8 cellular contexts compared by ENCODE assay signal in the genomic region with DNA sequence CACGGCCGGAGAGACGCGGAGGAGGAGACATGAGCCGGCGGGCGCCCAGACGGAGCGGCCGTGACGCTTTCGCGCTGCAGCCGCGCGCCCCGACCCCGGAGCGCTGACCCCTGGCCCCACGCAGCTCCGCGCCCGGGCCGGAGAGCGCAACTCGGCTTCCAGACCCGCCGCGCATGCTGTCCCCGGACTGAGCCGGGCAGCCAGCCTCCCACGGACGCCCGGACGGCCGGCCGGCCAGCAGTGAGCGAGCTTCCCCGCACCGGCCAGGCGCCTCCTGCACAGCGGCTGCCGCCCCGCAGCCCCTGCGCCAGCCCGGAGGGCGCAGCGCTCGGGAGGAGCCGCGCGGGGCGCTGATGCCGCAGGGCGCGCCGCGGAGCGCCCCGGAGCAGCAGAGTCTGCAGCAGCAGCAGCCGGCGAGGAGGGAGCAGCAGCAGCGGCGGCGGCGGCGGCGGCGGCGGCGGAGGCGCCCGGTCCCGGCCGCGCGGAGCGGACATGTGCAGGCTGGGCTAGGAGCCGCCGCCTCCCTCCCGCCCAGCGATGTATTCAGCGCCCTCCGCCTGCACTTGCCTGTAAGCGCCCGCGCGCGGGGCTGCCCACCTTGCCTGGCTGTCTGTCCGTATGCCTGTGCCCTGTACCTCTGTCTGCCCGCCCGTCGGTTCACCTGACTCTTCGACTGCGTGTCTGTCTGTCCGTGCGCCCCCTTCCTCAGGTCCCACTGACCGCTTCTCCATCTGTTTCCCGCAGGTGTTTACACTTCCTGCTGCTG. TPM values are rescaled to one million over a fixed set of nuclear protein-coding genes. Genes with fewer than 3 reads are reported as not detected.
DNase-seq lines count a peak whose midpoint lies in the region; ATAC-seq and TF ChIP-seq lines count a peak whose summit lies in the region.

No MANE protein-coding gene starts in this region.

- H3K4me1 Mint-ChIP-seq in activated CD4-positive, alpha-beta T cell treated with anti-CD3 and anti-CD28 coated beads for 36 hours = peaks cover 12% of the 10 kb centered on the region
- H3K4me1 Mint-ChIP-seq in T-helper 1 cell treated with Interleukin-12 subunit alpha and Interleukin-12 subunit beta and Interleukin-4 antibody, amounts not matched to agents 30 μg/mL and 1 μg/mL, for 36 hours (ENCODE audit: low read depth) = peaks cover 7% of the 10 kb centered on the region
- H3K4me1 Mint-ChIP-seq in endodermal cell = peaks cover 9% of the 10 kb centered on the region

- CTCF ChIA-PET in activated CD4-positive, alpha-beta T cell treated with anti-CD3 and anti-CD28 coated beads for 36 hours (lab: Charles Lee) = interaction anchor here (0.6 to 2.0 kb wide), 12 partner anchors 15 to 769 kb away, joined by 3 to 9 read pairs (median 4); a partner anchor contains a TSS

- H3K9me3 Mint-ChIP-seq in activated CD4-positive, alpha-beta T cell treated with anti-CD3 and anti-CD28 coated beads for 36 hours (ENCODE audit: low read depth) = no peaks in the 10 kb centered on the region
- no peaks in the 10 kb centered on the region for H3K9me3 Mint-ChIP-seq in T-helper 1 cell treated with Interleukin-12 subunit alpha and Interleukin-12 subunit beta and Interleukin-4 antibody, amounts not matched to agents 30 μg/mL and 1 μg/mL, for 36 hours
- H3K9me3 Mint-ChIP-seq in endodermal cell = no peaks in the 10 kb centered on the region

- H3K27me3 Mint-ChIP-seq in activated CD4-positive, alpha-beta T cell treated with anti-CD3 and anti-CD28 coated beads for 36 hours = peaks cover 23% of the 10 kb centered on the region
- H3K27me3 Mint-ChIP-seq in T-helper 1 cell treated with Interleukin-12 subunit alpha and Interleukin-12 subunit beta and Interleukin-4 antibody, amounts not matched to agents 30 μg/mL and 1 μg/mL, for 36 hours (ENCODE audit: low read depth) = peaks cover 35% of the 10 kb centered on the region
- H3K27me3 Mint-ChIP-seq in endodermal cell (ENCODE audit: insufficient read depth) = peaks cover 37% of the 10 kb centered on the region

- peak overlapping the region; percentile 55 for H3K4me3 ChIP-seq in endodermal cell (ENCODE audit: low read length)
- no peak overlapping the region for H3K4me3 ChIP-seq in mucosa of descending colon
- peak overlapping the region in 3 of 4 donors; percentile 46 to 52 (median 52) for H3K4me3 ChIP-seq in upper lobe of left lung

- no peak for TF ChIP-seq POLR2A in upper lobe of left lung (IDR thresholded peaks at IDR 0.05)

- H3K9ac ChIP-seq in endodermal cell (ENCODE audit: extremely low read depth, low read length, poor library complexity, severe bottlenecking) = no peak overlapping the region

- H3K27ac Mint-ChIP-seq in activated CD4-positive, alpha-beta T cell treated with anti-CD3 and anti-CD28 coated beads for 36 hours = no peak overlapping the region
- no peak overlapping the region for H3K27ac Mint-ChIP-seq in T-helper 1 cell treated with Interleukin-12 subunit alpha and Interleukin-12 subunit beta and Interleukin-4 antibody, amounts not matched to agents 30 μg/mL and 1 μg/mL, for 36 hours
- H3K27ac Mint-ChIP-seq in endodermal cell = no peak overlapping the region

- DNase-seq in activated CD4-positive, alpha-beta T cell treated with anti-CD3 and anti-CD28 coated beads for 36 hours = peak; percentile 62
- DNase-seq in activated CD4-positive, alpha-beta T cell treated with anti-CD3 and anti-CD28 coated beads for 1 hour = no peak
- DNase-seq in endodermal cell = peak; percentile 83
- no peak for DNase-seq in mucosa of descending colon
- DNase-seq in upper lobe of left lung = peak in 1 of 2 donors; percentile 91
- no peak for DNase-seq in COLO829 (ENCODE audit: low spot score)

- intact Hi-C loops in activated CD4-positive, alpha-beta T cell treated with anti-CD3 and anti-CD28 coated beads for 36 hours (cut with DNase I, micrococcal nuclease) = loop anchor here (1.0 to 10.0 kb wide), 4 partner anchors 187 to 865 kb away; a partner anchor contains a TSS
- intact Hi-C loops in mucosa of descending colon (cut with DNase I, micrococcal nuclease) = loop anchor here (5.0 to 10.0 kb wide), 3 partner anchors 475 to 625 kb away; no protein-coding TSS in a partner anchor

- H3K4me1 ChIP-seq in endodermal cell (ENCODE audit: control insufficient read depth, insufficient read depth, low read length) (no peaks in the 10 kb centered on the region), mucosa of descending colon (ENCODE audit: low read depth) (peaks cover 23% of the 10 kb centered on the region), upper lobe of left lung (peaks cover 28 to 33% (median 29%) of the 10 kb centered on the region in 4 donors)

- H3K4me3 Mint-ChIP-seq in activated CD4-positive, alpha-beta T cell treated with anti-CD3 and anti-CD28 coated beads for 36 hours = peak overlapping the region; percentile 47
- H3K4me3 Mint-ChIP-seq in T-helper 1 cell treated with Interleukin-12 subunit alpha and Interleukin-12 subunit beta and Interleukin-4 antibody, amounts not matched to agents 30 μg/mL and 1 μg/mL, for 36 hours = peak overlapping the region; percentile 71
- H3K4me3 Mint-ChIP-seq in endodermal cell = peak overlapping the region; percentile 59

- H3K27me3 ChIP-seq in endodermal cell (ENCODE audit: control insufficient read depth, insufficient read depth, low read length, poor library complexity, severe bottlenecking) (peaks cover 39% of the 10 kb centered on the region), upper lobe of left lung (peaks cover 0 to 14% (median 0%) of the 10 kb centered on the region in 4 donors)

- H3K27ac ChIP-seq in endodermal cell (ENCODE audit: low read depth, low read length) = no peak overlapping the region
- H3K27ac ChIP-seq in upper lobe of left lung = no peak overlapping the region

- TF ChIP-seq CTCF in endodermal cell (conservative IDR thresholded peaks at IDR 0.05) = no peak
- no peak for TF ChIP-seq CTCF in mucosa of descending colon (IDR thresholded peaks at IDR 0.05)
- peak in 3 of 6 experiments; percentile 6 to 45 (median 12) for TF ChIP-seq CTCF in upper lobe of left lung (IDR thresholded peaks at IDR 0.05)

- no peaks in the 10 kb centered on the region for H3K36me3 Mint-ChIP-seq in activated CD4-positive, alpha-beta T cell treated with anti-CD3 and anti-CD28 coated beads for 36 hours (ENCODE audit: low read depth)
- H3K36me3 Mint-ChIP-seq in T-helper 1 cell treated with Interleukin-12 subunit alpha and Interleukin-12 subunit beta and Interleukin-4 antibody, amounts not matched to agents 30 μg/mL and 1 μg/mL, for 36 hours (ENCODE audit: low read depth) = no peaks in the 10 kb centered on the region
- no peaks in the 10 kb centered on the region for H3K36me3 Mint-ChIP-seq in endodermal cell (ENCODE audit: low read depth)

- H3K9me3 ChIP-seq in endodermal cell (ENCODE audit: control insufficient read depth, low read length) (no peaks in the 10 kb centered on the region), mucosa of descending colon (no peaks in the 10 kb centered on the region), upper lobe of left lung (no peaks in the 10 kb centered on the region)

- H3K36me3 ChIP-seq in endodermal cell (ENCODE audit: control insufficient read depth, insufficient read depth, low read length) = no peaks in the 10 kb centered on the region
- H3K36me3 ChIP-seq in mucosa of descending colon (ENCODE audit: low read depth) = no peaks in the 10 kb centered on the region
- no peaks in the 10 kb centered on the region for H3K36me3 ChIP-seq in upper lobe of left lung

- no peak for TF ChIP-seq EP300 in upper lobe of left lung (IDR thresholded peaks at IDR 0.05)

- peak; percentile 66 for ATAC-seq in activated CD4-positive, alpha-beta T cell treated with anti-CD3 and anti-CD28 coated beads for 36 hours
- ATAC-seq in HG03103 (IDR thresholded peaks at IDR 0.05; ENCODE audit: low read depth, unreplicated experiment) (peak; percentile 36), mucosa of descending colon (peak; percentile 53), upper lobe of left lung (ENCODE audit: low FRiP score in 2 of 2) (peak in 1 of 2 donors; percentile 34)

- POLR2A ChIA-PET in activated CD4-positive, alpha-beta T cell treated with anti-CD3 and anti-CD28 coated beads for 36 hours (lab: Charles Lee) = interaction anchor here (0.8 kb wide), 1 partner anchor 587 kb away, joined by 3 read pairs; a partner anchor contains a TSS

- WGBS in endodermal cell (ENCODE audit: insufficient coverage in 1 of 2, insufficient read length in 1 of 2), 2 experiments = 0 to 1% methylated on average over 20 to 99 of the region's 99 CpGs
- 0 to 1% methylated on average over 19 to 33 of the region's 99 CpGs for WGBS in upper lobe of left lung, 2 donors

RNA-seq across cellular contexts. Expression of a gene that starts 0.4 kb away (rescaled TPM):
- not detected for total RNA-seq in activated CD4-positive, alpha-beta T cell treated with anti-CD3 and anti-CD28 coated beads for 36 hours
- total RNA-seq in endodermal cell (under 1 TPM; 0.44 to 0.57 TPM), mucosa of descending colon (under 1 TPM in 2 of 3 donors, not detected in 1; 0.16 to 0.63 TPM), upper lobe of left lung (1 to 10 TPM in 4 of 6 donors, under 1 TPM in 2; 0.44 to 4.6 (median 1.4) TPM)
- 3.8 TPM for polyA plus RNA-seq in endodermal cell (2013, experiment 1 of 2)
- polyA plus RNA-seq in endodermal cell (2013, experiment 2 of 2) = 3.6 TPM

RNA-seq across cellular contexts. Expression of a gene that starts 32.2 kb away (rescaled TPM):
- 1,000 to 10,000 TPM; 3,156 to 3,905 TPM for total RNA-seq in activated CD4-positive, alpha-beta T cell treated with anti-CD3 and anti-CD28 coated beads for 36 hours
- total RNA-seq in endodermal cell (1,000 to 10,000 TPM; 1,997 to 2,127 TPM), mucosa of descending colon (100 to 1,000 TPM; 404 to 623 (median 596) TPM), upper lobe of left lung (100 to 1,000 TPM; 289 to 646 (median 517) TPM)
- polyA plus RNA-seq in endodermal cell (2013, experiment 1 of 2) = 2,680 TPM
- 2,415 TPM for polyA plus RNA-seq in endodermal cell (2013, experiment 2 of 2)

Comparison
In these comparisons a context has a peak if more than half of its experiments do, and no peak if none do; other contexts are left out.
1. DNase-seq: peak in activated CD4-positive, alpha-beta T cell treated with anti-CD3 and anti-CD28 coated beads for 36 hours (single experiment) and endodermal cell (single experiment); none in activated CD4-positive, alpha-beta T cell treated with anti-CD3 and anti-CD28 coated beads for 1 hour (single experiment), mucosa of descending colon (0 of 3) and COLO829 (single experiment).
2. Peak in every context shown above with its lines, with median percentiles within 50 percentile points of each other: H3K4me3 Mint-ChIP-seq.